In the genomic region with DNA sequence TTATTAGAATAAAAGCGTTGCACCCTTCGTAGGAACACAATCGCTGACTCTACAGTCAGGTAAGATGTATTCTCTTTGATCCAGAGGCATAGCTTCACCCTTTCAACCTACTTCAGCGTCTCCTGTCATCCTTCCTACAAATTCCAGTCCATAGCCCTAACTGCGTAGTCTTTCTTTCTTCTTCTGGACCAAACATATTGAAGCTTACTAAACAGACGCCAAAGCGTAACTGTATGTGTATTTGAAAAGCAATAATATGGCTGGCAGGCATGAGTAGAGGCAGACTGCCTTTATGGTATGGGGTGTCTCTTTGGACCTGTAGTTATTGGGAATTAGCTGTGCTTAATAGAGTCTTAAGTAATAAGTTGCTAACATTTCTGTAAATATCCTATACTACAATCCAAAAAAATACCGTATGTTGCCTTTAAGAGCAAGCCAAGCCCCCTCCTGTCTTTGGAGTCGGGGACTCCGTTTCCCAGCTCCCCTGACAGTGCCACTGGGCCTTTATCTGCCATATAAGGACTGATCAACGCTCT, we compare ENCODE assay signal across 8 cellular contexts. TPM values are rescaled to one million over a fixed set of nuclear protein-coding genes. Genes with fewer than 3 reads are reported as not detected.
DNase-seq lines count a peak whose midpoint lies in the region; ATAC-seq and TF ChIP-seq lines count a peak whose summit lies in the region.

No MANE protein-coding gene starts in this region.

- H3K4me1 ChIP-seq in heart right ventricle (peaks cover 0 to 34% (median 22%) of the 10 kb centered on the region in 9 donors), uterus (no peaks in the 10 kb centered on the region)

- WGBS in heart right ventricle, 2 donors: 49 to 54% methylated on average over 11 of the region's 11 CpGs

- H3K9me3 Mint-ChIP-seq in memory B cell: peaks cover 2% of the 10 kb centered on the region

- TF ChIP-seq CTCF in heart right ventricle (IDR thresholded peaks at IDR 0.05): no peak
- no peak for TF ChIP-seq CTCF in astrocyte of the cerebellum (IDR thresholded peaks at IDR 0.05; ENCODE audit: low read depth, low read length, missing control alignments)
- no peak for TF ChIP-seq CTCF in uterus (IDR thresholded peaks at IDR 0.05)

- H3K36me3 ChIP-seq in heart right ventricle (peaks cover 0 to 13% (median 5%) of the 10 kb centered on the region in 9 donors), uterus (no peaks in the 10 kb centered on the region)

- DNase-seq in heart right ventricle (no peak), Right ventricle myocardium inferior (ENCODE audit: missing footprints) (no peak), astrocyte of the cerebellum (ENCODE audit: low read depth) (no peak), memory B cell (ENCODE audit: low spot score in 2 of 2) (no peak), uterus (no peak), NCI-H2171 (lab: John Stamatoyannopoulos, UW) (no peak)

- H3K27ac ChIP-seq in heart right ventricle (peak overlapping the region; percentile 57 to 99 (median 94)), uterus (peak overlapping the region; percentile 89)

- in situ Hi-C loops in astrocyte of the cerebellum (cut with HindIII; ENCODE audit: low sequenced_read_pairs): loop anchor here (10.0 kb wide), 1 partner anchor 134 kb away; no protein-coding TSS in a partner anchor

- H3K4me3 ChIP-seq in heart right ventricle (peak overlapping the region in 9 of 10 donors; percentile 80 to 99 (median 94)), astrocyte of the cerebellum (ENCODE audit: low read depth, low read length) (peak overlapping the region; percentile 89), uterus (peak overlapping the region; percentile 78)

- H3K27me3 ChIP-seq in heart right ventricle (no peaks in the 10 kb centered on the region), uterus (no peaks in the 10 kb centered on the region)

- ATAC-seq in heart right ventricle (peak in 2 of 8 donors; percentile 1 to 3), Right ventricle myocardium inferior (no peak), memory B cell (ENCODE audit: low read depth) (no peak), HG03565 (IDR thresholded peaks at IDR 0.05; ENCODE audit: unreplicated experiment) (no peak), HG03175 (IDR thresholded peaks at IDR 0.05; ENCODE audit: unreplicated experiment) (no peak)

- peaks cover 17% of the 10 kb centered on the region for H3K4me1 Mint-ChIP-seq in memory B cell

- peak overlapping the region; percentile 94 for H3K27ac Mint-ChIP-seq in memory B cell

- peak overlapping the region; percentile 89 for H3K4me3 Mint-ChIP-seq in memory B cell

- intact Hi-C loops in heart right ventricle (cut with DNase I) (loop anchor here in 4 of 10 donors (1.0 to 2.0 kb wide), 2 partner anchors 26 kb away; partner anchors contain the start of genes TRAPPC2B (in 4 of the 4) and ZNF547 (in 4 of the 4)), Right ventricle myocardium inferior (cut with DNase I) (no loop called here), uterus (cut with DNase I; ENCODE audit: low total_unique reads) (no loop called here)

- peaks cover 20% of the 10 kb centered on the region for H3K36me3 Mint-ChIP-seq in memory B cell

- no peak for TF ChIP-seq POLR2A in uterus (IDR thresholded peaks at IDR 0.05)

- no peaks in the 10 kb centered on the region for H3K27me3 Mint-ChIP-seq in memory B cell

- H3K9me3 ChIP-seq in heart right ventricle (peaks cover 0 to 20% (median 0%) of the 10 kb centered on the region in 11 donors), uterus (peaks cover 0 to 18% of the 10 kb centered on the region in 2 donors)

RNA-seq across cellular contexts. Expression of gene ZNF548, which starts 0.4 kb away (rescaled TPM):
- total RNA-seq in heart right ventricle (10 to 100 TPM; 12.7 to 18.8 (median 14.2) TPM), Right ventricle myocardium inferior (14.7 TPM), uterus (10 to 100 TPM; 12.6 to 77.9 (median 53.1) TPM)
- 1 to 10 TPM; 5.3 to 7.8 TPM for polyA plus RNA-seq in heart right ventricle

RNA-seq across cellular contexts. Expression of gene ZNF17, which starts 21.7 kb away (rescaled TPM):
- total RNA-seq in heart right ventricle (10 to 100 TPM in 5 of 10 donors, 1 to 10 TPM in 5; 7.7 to 11.6 (median 10.0) TPM), Right ventricle myocardium inferior (9.4 TPM), uterus (10 to 100 TPM; 14.9 to 41.6 (median 18.9) TPM)
- polyA plus RNA-seq in heart right ventricle: 1 to 10 TPM; 3.4 to 4.2 TPM

RNA-seq across cellular contexts. Expression of gene TRAPPC2B, which starts 25.9 kb away (rescaled TPM):
- total RNA-seq in heart right ventricle (10 to 100 TPM in 7 of 10 donors, 1 to 10 TPM in 3; 8.1 to 18.8 (median 11.4) TPM), Right ventricle myocardium inferior (9.7 TPM), uterus (10 to 100 TPM in 2 of 4 donors, 1 to 10 TPM in 1, not detected in 1; 2.0 to 21.0 (median 10.6) TPM)
- polyA plus RNA-seq in heart right ventricle: 10 to 100 TPM; 31.8 to 37.5 TPM

RNA-seq across cellular contexts. Expression of gene ZNF547, which starts 25.9 kb away (rescaled TPM):
- total RNA-seq in heart right ventricle: 1 to 10 TPM; 2.0 to 4.2 (median 2.8) TPM
- 1 to 10 TPM; 1.4 to 4.2 TPM for polyA plus RNA-seq in heart right ventricle
- 2.4 TPM for total RNA-seq in Right ventricle myocardium inferior
- 1 to 10 TPM in 2 of 4 donors, not detected in 2; 2.1 to 5.7 TPM for total RNA-seq in uterus

RNA-seq across cellular contexts. Expression of gene ZNF304, which starts 38.2 kb away (rescaled TPM):
- total RNA-seq in heart right ventricle (10 to 100 TPM in 8 of 10 donors, 1 to 10 TPM in 2; 8.0 to 15.7 (median 11.4) TPM), Right ventricle myocardium inferior (7.8 TPM), uterus (10 to 100 TPM in 2 of 4 donors, 1 to 10 TPM in 2; 4.1 to 25.0 (median 8.3) TPM)
- polyA plus RNA-seq in heart right ventricle: 1 to 10 TPM; 3.4 to 3.7 TPM
